Comparison of ENCODE assay signal across 8 cellular contexts in the genomic region with DNA sequence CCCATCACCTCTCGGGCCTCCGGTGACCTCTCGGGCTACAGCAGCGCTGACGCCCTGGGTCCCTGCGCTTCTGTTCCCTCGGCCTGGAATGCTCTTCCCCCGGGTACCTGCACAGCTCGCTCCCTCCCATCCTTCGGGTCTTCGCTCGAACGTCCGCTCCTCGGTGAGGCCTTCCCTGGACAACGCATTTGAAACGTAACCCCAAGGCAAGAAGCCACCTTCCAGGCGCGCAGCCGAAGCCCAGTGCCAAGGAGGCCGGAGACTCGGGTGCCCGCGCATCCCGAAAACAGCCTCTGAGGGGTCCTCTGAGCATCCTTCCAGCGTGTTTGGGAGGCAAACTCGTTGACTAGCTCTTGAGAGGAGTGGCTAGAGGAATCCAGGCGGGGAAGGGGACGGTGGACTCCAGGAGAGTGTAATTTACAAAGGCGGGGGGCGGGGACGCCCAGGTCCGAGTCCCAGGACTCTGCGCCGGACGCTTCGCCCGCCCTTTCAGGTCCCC.
A peak's percentile ranks its signal among the peaks of the same experiment; 100 is the strongest.
DNase-seq lines count a peak whose midpoint lies in the region; ATAC-seq and TF ChIP-seq lines count a peak whose summit lies in the region.

No MANE protein-coding gene starts in this region.

- H3K36me3 ChIP-seq in left ventricle myocardium inferior (no peaks in the 10 kb centered on the region), sigmoid colon (no peaks in the 10 kb centered on the region)

- peaks cover 35% of the 10 kb centered on the region for H3K27me3 Mint-ChIP-seq in activated CD4-positive, alpha-beta memory T cell treated with anti-CD3 and anti-CD28 coated beads, Interleukin-2, amount 10 ng/mL, durations not matched to agents 7 days and 5 days

- peak overlapping the region; percentile 24 for H3K4me3 Mint-ChIP-seq in activated CD4-positive, alpha-beta memory T cell treated with anti-CD3 and anti-CD28 coated beads, Interleukin-2, amount 10 ng/mL, durations not matched to agents 7 days and 5 days

- DNase-seq in GM20000 (ENCODE audit: low spot score) (peak; percentile 50), left ventricle myocardium inferior (no peak), sigmoid colon (no peak), NCI-H2081 treated with DMSO at 0.1 percent for 48 hours (lab: John Stamatoyannopoulos, UW) (no peak)
- DNase-seq in activated CD4-positive, alpha-beta memory T cell treated with anti-CD3 and anti-CD28 coated beads, Interleukin-2, amount 10 ng/mL, durations not matched to agents 7 days and 5 days, result no peak
- no peak for DNase-seq in activated effector memory CD4-positive, alpha-beta T cell treated with anti-CD3 and anti-CD28 coated beads, Interleukin-2, amount 50 U/mL, for 16 hours
- no peak for DNase-seq in stimulated activated CD4-positive, alpha-beta T cell treated with anti-CD3 and anti-CD28 coated beads, Interleukin-4, amount 100 ng/mL, for 1 hour

- peaks cover 31% of the 10 kb centered on the region for H3K4me1 ChIP-seq in left ventricle myocardium inferior
- peaks cover 0 to 30% (median 26%) of the 10 kb centered on the region in 4 donors for H3K4me1 ChIP-seq in sigmoid colon

- H3K4me3 ChIP-seq in left ventricle myocardium inferior, result peak overlapping the region; percentile 64
- peak overlapping the region; percentile 23 to 49 (median 39) for H3K4me3 ChIP-seq in sigmoid colon

- H3K27ac Mint-ChIP-seq in activated CD4-positive, alpha-beta memory T cell treated with anti-CD3 and anti-CD28 coated beads, Interleukin-2, amount 10 ng/mL, durations not matched to agents 7 days and 5 days, result no peak overlapping the region

- intact Hi-C loops in left ventricle myocardium inferior (cut with micrococcal nuclease) (no loop called here), sigmoid colon (cut with DNase I) (no loop called here)

- no peak for TF ChIP-seq CTCF in GM20000 (IDR thresholded peaks at IDR 0.05; ENCODE audit: extremely low read depth, missing control alignments)
- no peak for TF ChIP-seq CTCF in left ventricle myocardium inferior (IDR thresholded peaks at IDR 0.05; ENCODE audit: borderline replicate concordance)
- no peak for TF ChIP-seq CTCF in sigmoid colon (IDR thresholded peaks at IDR 0.05)

- no peak overlapping the region for H3K27ac ChIP-seq in left ventricle myocardium inferior (replicated peaks)
- H3K27ac ChIP-seq in sigmoid colon, result no peak overlapping the region

- H3K4me1 Mint-ChIP-seq in activated CD4-positive, alpha-beta memory T cell treated with anti-CD3 and anti-CD28 coated beads, Interleukin-2, amount 10 ng/mL, durations not matched to agents 7 days and 5 days, result peaks cover 22% of the 10 kb centered on the region

- H3K27me3 ChIP-seq in left ventricle myocardium inferior (ENCODE audit: low read depth) (peaks cover 56% of the 10 kb centered on the region), sigmoid colon (peaks cover 19 to 43% (median 28%) of the 10 kb centered on the region in 3 donors)

- TF ChIP-seq POLR2A in sigmoid colon (IDR thresholded peaks at IDR 0.05), result no peak

- POLR2A ChIA-PET in activated CD4-positive, alpha-beta memory T cell treated with anti-CD3 and anti-CD28 coated beads, Interleukin-2, amount 10 ng/mL, durations not matched to agents 7 days and 5 days (lab: Charles Lee), result no interaction called here

- H3K9me3 ChIP-seq in left ventricle myocardium inferior (replicated peaks) (no peaks in the 10 kb centered on the region), sigmoid colon (no peaks in the 10 kb centered on the region)

- no peaks in the 10 kb centered on the region for H3K9me3 Mint-ChIP-seq in activated CD4-positive, alpha-beta memory T cell treated with anti-CD3 and anti-CD28 coated beads, Interleukin-2, amount 10 ng/mL, durations not matched to agents 7 days and 5 days

- 2 to 3% methylated on average over 38 of the region's 38 CpGs for WGBS in sigmoid colon, 2 donors

- TF ChIP-seq EP300 in sigmoid colon (IDR thresholded peaks at IDR 0.05), result no peak

- H3K36me3 Mint-ChIP-seq in activated CD4-positive, alpha-beta memory T cell treated with anti-CD3 and anti-CD28 coated beads, Interleukin-2, amount 10 ng/mL, durations not matched to agents 7 days and 5 days (ENCODE audit: low read depth), result no peaks in the 10 kb centered on the region

- CTCF ChIA-PET in activated CD4-positive, alpha-beta memory T cell treated with anti-CD3 and anti-CD28 coated beads, Interleukin-2, amount 10 ng/mL, durations not matched to agents 7 days and 5 days (lab: Charles Lee), result interaction anchor here (0.6 kb wide), 1 partner anchor 583 kb away, joined by 3 read pairs; no protein-coding TSS in a partner anchor

- no peak for ATAC-seq in GM21825 (IDR thresholded peaks at IDR 0.05; ENCODE audit: unreplicated experiment)
